14 cellular contexts compared by ENCODE assay signal in genomic region chr16:3793161-3793576, GRCh38.
DNase-seq lines count a peak whose midpoint lies in the region; ATAC-seq and TF ChIP-seq lines count a peak whose summit lies in the region.
"Had no signal": no experiment of that assay in that cellular context is flagged by ENCODE, and none has a peak within 500 bp of the region (broad histone marks: within the 10 kb centered on the region; RNA-seq: fewer than 3 reads in every experiment).

No MANE protein-coding gene starts in this region.

- H3K27me3 Mint-ChIP-seq in T-helper 17 cell: no peaks in the 10 kb centered on the region
- H3K27me3 Mint-ChIP-seq in activated CD4-positive, alpha-beta memory T cell treated with anti-CD3 and anti-CD28 coated beads for 36 hours: no peaks in the 10 kb centered on the region
- H3K27me3 Mint-ChIP-seq: progenitor cell of endocrine pancreas had no signal

- ATAC-seq in T-helper 17 cell (no peak), GM21360 (IDR thresholded peaks at IDR 0.05; ENCODE audit: unreplicated experiment) (no peak)
- ATAC-seq: CD8-positive, alpha-beta T cell had no signal

- H3K4me3 Mint-ChIP-seq in T-helper 17 cell: no peak overlapping the region
- no peak overlapping the region for H3K4me3 Mint-ChIP-seq in activated CD4-positive, alpha-beta memory T cell treated with anti-CD3 and anti-CD28 coated beads for 36 hours
- H3K4me3 Mint-ChIP-seq: CD8-positive, alpha-beta T cell had no signal

- peaks cover 9% of the 10 kb centered on the region for H3K36me3 Mint-ChIP-seq in T-helper 17 cell (ENCODE audit: low read depth)
- peaks cover 29% of the 10 kb centered on the region for H3K36me3 Mint-ChIP-seq in activated CD4-positive, alpha-beta memory T cell treated with anti-CD3 and anti-CD28 coated beads for 36 hours

- TF ChIP-seq CTCF in epithelial cell of esophagus (IDR thresholded peaks at IDR 0.05; ENCODE audit: insufficient read depth, low read depth, low read length, missing control alignments) (peak; percentile 60), lower leg skin (IDR thresholded peaks at IDR 0.05) (no peak), suprapubic skin (IDR thresholded peaks at IDR 0.05) (no peak)

- DNase-seq in T-helper 17 cell: no peak
- peak; percentile 92 for DNase-seq in epithelial cell of esophagus (ENCODE audit: low read depth)
- DNase-seq in lower leg skin (ENCODE audit: low spot score in 2 of 2): peak; percentile 22 to 68
- DNase-seq in suprapubic skin (ENCODE audit: low spot score in 2 of 2): peak in 1 of 2 donors; percentile 69
- no peak for DNase-seq in NCI-H748 (lab: John Stamatoyannopoulos, UW; ENCODE audit: unreplicated experiment)
- no peak for DNase-seq in DMS 273 (lab: John Stamatoyannopoulos, UW; ENCODE audit: unreplicated experiment)
- DNase-seq in activated CD4-positive, alpha-beta memory T cell treated with anti-CD3 and anti-CD28 coated beads for 36 hours: no peak
- DNase-seq: activated CD8-positive, alpha-beta memory T cell treated with anti-CD3 and anti-CD28 coated beads, Interleukin-2, amount 50 U/mL, for 4 hours; HCEC 1CT; kidney glomerular epithelial cell had no signal

- H3K36me3 ChIP-seq in suprapubic skin: peaks cover 39% of the 10 kb centered on the region

- 55 to 67% methylated on average over 16 of the region's 16 CpGs for WGBS in lower leg skin, 2 donors
- WGBS in suprapubic skin: 61% methylated on average over 16 of the region's 16 CpGs

- intact Hi-C loops in lower leg skin (cut with DNase I; ENCODE audit: low total_unique reads): no loop called here
- intact Hi-C loops in activated CD4-positive, alpha-beta memory T cell treated with anti-CD3 and anti-CD28 coated beads for 36 hours (cut with micrococcal nuclease): no loop called here

- H3K9me3 Mint-ChIP-seq in activated CD4-positive, alpha-beta memory T cell treated with anti-CD3 and anti-CD28 coated beads for 36 hours: no peaks in the 10 kb centered on the region
- H3K9me3 Mint-ChIP-seq: CD8-positive, alpha-beta T cell had no signal

- CTCF ChIA-PET in activated CD4-positive, alpha-beta memory T cell treated with anti-CD3 and anti-CD28 coated beads for 36 hours (lab: Charles Lee): no interaction called here

- peaks cover 49% of the 10 kb centered on the region for H3K4me1 Mint-ChIP-seq in T-helper 17 cell
- peaks cover 50% of the 10 kb centered on the region for H3K4me1 Mint-ChIP-seq in activated CD4-positive, alpha-beta memory T cell treated with anti-CD3 and anti-CD28 coated beads for 36 hours (ENCODE audit: low read depth)

- peak overlapping the region; percentile 15 for H3K27ac ChIP-seq in suprapubic skin
- H3K27ac ChIP-seq: KMS-11 had no signal

- H3K27ac Mint-ChIP-seq in T-helper 17 cell: peak overlapping the region; percentile 67
- H3K27ac Mint-ChIP-seq in activated CD4-positive, alpha-beta memory T cell treated with anti-CD3 and anti-CD28 coated beads for 36 hours: no peak overlapping the region

- H3K27me3 ChIP-seq in suprapubic skin: no peaks in the 10 kb centered on the region

- H3K4me3 ChIP-seq in epithelial cell of esophagus (ENCODE audit: low read length): no peak overlapping the region
- no peak overlapping the region for H3K4me3 ChIP-seq in lower leg skin (ENCODE audit: low read depth, poor library complexity, severe bottlenecking)
- no peak overlapping the region for H3K4me3 ChIP-seq in suprapubic skin

- POLR2A ChIA-PET in activated CD4-positive, alpha-beta memory T cell treated with anti-CD3 and anti-CD28 coated beads for 36 hours (lab: Charles Lee): no interaction called here

- TF ChIP-seq POLR2A in lower leg skin (IDR thresholded peaks at IDR 0.05): no peak
- no peak for TF ChIP-seq POLR2A in suprapubic skin (IDR thresholded peaks at IDR 0.05)

- no peak for TF ChIP-seq EP300 in suprapubic skin (IDR thresholded peaks at IDR 0.05)

- peaks cover 35% of the 10 kb centered on the region for H3K4me1 ChIP-seq in suprapubic skin

- no peaks in the 10 kb centered on the region for H3K9me3 ChIP-seq in T-helper 17 cell (ENCODE audit: control insufficient read depth, low read length, poor library complexity, severe bottlenecking)
- no peaks in the 10 kb centered on the region for H3K9me3 ChIP-seq in suprapubic skin

Comparison
In these comparisons a context has a peak if more than half of its experiments do, and no peak if none do; other contexts are left out.
1. DNase-seq: peak in epithelial cell of esophagus (single experiment) and lower leg skin (2 of 2); none in T-helper 17 cell (0 of 3), NCI-H748 (single experiment), DMS 273 (single experiment) and activated CD4-positive, alpha-beta memory T cell treated with anti-CD3 and anti-CD28 coated beads for 36 hours (single experiment).